In genomic region chr6:85416766-85417165, GRCh38 we compare ENCODE assay signal across 1 cellular context.
TF ChIP-seq lines count a peak whose summit lies in the region.

No MANE protein-coding gene starts in this region.

TF ChIP-seq in HCT116, 20 proteins besides CTCF, POLR2A, EP300 and RAD21 (continued from another document):
- TF ChIP-seq ATF3 (IDR thresholded peaks at IDR 0.05) (no peak), SRF (IDR thresholded peaks at IDR 0.05; ENCODE audit: low read depth) (no peak), POLR2AphosphoS5 (IDR thresholded peaks at IDR 0.05; ENCODE audit: low read depth, low read length) (no peak), EGR1 (IDR thresholded peaks at IDR 0.05; ENCODE audit: low read depth) (no peak), ZFX (IDR thresholded peaks at IDR 0.05) (no peak), ZBTB33 (IDR thresholded peaks at IDR 0.05; ENCODE audit: extremely low read depth, insufficient replicate concordance, low read length) (no peak), JUND (IDR thresholded peaks at IDR 0.05) (no peak), CBX3 (IDR thresholded peaks at IDR 0.05; ENCODE audit: low read depth) (no peak), YY1 (IDR thresholded peaks at IDR 0.05; ENCODE audit: extremely low read depth, insufficient replicate concordance, low read depth, low read length) (no peak), EZH2phosphoT487 (IDR thresholded peaks at IDR 0.05; ENCODE audit: borderline replicate concordance) (no peak)
- TF ChIP-seq, protein P1, sequence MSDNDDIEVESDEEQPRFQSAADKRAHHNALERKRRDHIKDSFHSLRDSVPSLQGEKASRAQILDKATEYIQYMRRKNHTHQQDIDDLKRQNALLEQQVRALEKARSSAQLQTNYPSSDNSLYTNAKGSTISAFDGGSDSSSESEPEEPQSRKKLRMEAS (IDR thresholded peaks at IDR 0.05): no peak
